In genomic region chr7:132399367-132399766, GRCh38 we compare ENCODE assay signal across 17 cellular contexts.
DNase-seq lines count a peak whose midpoint lies in the region; ATAC-seq and TF ChIP-seq lines count a peak whose summit lies in the region.
"Had no signal": no experiment of that assay in that cellular context is flagged by ENCODE, and none has a peak within 500 bp of the region (broad histone marks: within the 10 kb centered on the region; RNA-seq: fewer than 3 reads in every experiment).

No MANE protein-coding gene starts in this region.

- H3K36me3 ChIP-seq in stomach smooth muscle (ENCODE audit: control insufficient read depth in 2 of 2, insufficient read depth in 2 of 2, low read length in 2 of 2) (no peaks in the 10 kb centered on the region), uterus (no peaks in the 10 kb centered on the region)

- DNase-seq in activated CD4-positive, alpha-beta T cell treated with anti-CD3 and anti-CD28 coated beads, Interleukin-2, amount 10 ng/mL, durations not matched to agents 7 days and 5 days, result no peak
- DNase-seq in activated CD4-positive, alpha-beta T cell treated with anti-CD3 and anti-CD28 coated beads, Interleukin-2, amount 10 ng/mL, durations not matched to agents 24 days and 14 days, result no peak
- no peak for DNase-seq in natural killer cell treated with Interleukin-12 subunit alpha and Interleukin-12 subunit beta and Interleukin-15 and Interleukin-18, amount 100 ng/mL, for 72 hours (ENCODE audit: low spot score)
- DNase-seq in natural killer cell (no peak), mesenteric fat pad (ENCODE audit: low spot score) (peak; percentile 59), uterus (no peak)
- DNase-seq: AML-193; Caco-2; CD4-positive, alpha-beta T cell; HCEC 1CT had no signal

- H3K27me3 Mint-ChIP-seq in activated CD4-positive, alpha-beta T cell treated with anti-CD3 and anti-CD28 coated beads, Interleukin-2, amount 10 ng/mL, durations not matched to agents 7 days and 5 days, result no peaks in the 10 kb centered on the region
- H3K27me3 Mint-ChIP-seq in activated CD4-positive, alpha-beta T cell treated with anti-CD3 and anti-CD28 coated beads, Interleukin-2, amount 10 ng/mL, durations not matched to agents 24 days and 14 days, result no peaks in the 10 kb centered on the region
- H3K27me3 Mint-ChIP-seq in natural killer cell treated with Interleukin-12 subunit alpha and Interleukin-12 subunit beta and Interleukin-15 and Interleukin-18, amount 100 ng/mL, for 72 hours, result no peaks in the 10 kb centered on the region
- H3K27me3 Mint-ChIP-seq in natural killer cell (ENCODE audit: low read depth in 2 of 2), result peaks cover 0 to 8% of the 10 kb centered on the region in 2 donors
- H3K27me3 Mint-ChIP-seq: CD4-positive, alpha-beta T cell had no signal

- TF ChIP-seq POLR2A in uterus (IDR thresholded peaks at IDR 0.05), result no peak

- H3K4me1 ChIP-seq in stomach smooth muscle (ENCODE audit: control insufficient read depth, insufficient read depth, low read length) (peaks cover 50% of the 10 kb centered on the region), uterus (no peaks in the 10 kb centered on the region)
- H3K4me1 ChIP-seq: A549, Caco-2 had no signal

- no peak for ATAC-seq in natural killer cell treated with Interleukin-12 subunit alpha and Interleukin-12 subunit beta and Interleukin-15 and Interleukin-18, amount 100 ng/mL, for 72 hours
- ATAC-seq in natural killer cell, result no peak
- no peak for ATAC-seq in GM18517 (IDR thresholded peaks at IDR 0.05; ENCODE audit: unreplicated experiment)
- ATAC-seq: A549, GM23338, HepG2 had no signal

- H3K27ac Mint-ChIP-seq in activated CD4-positive, alpha-beta T cell treated with anti-CD3 and anti-CD28 coated beads, Interleukin-2, amount 10 ng/mL, durations not matched to agents 7 days and 5 days, result peak overlapping the region; percentile 39
- H3K27ac Mint-ChIP-seq in activated CD4-positive, alpha-beta T cell treated with anti-CD3 and anti-CD28 coated beads, Interleukin-2, amount 10 ng/mL, durations not matched to agents 24 days and 14 days, result no peak overlapping the region
- H3K27ac Mint-ChIP-seq in natural killer cell treated with Interleukin-12 subunit alpha and Interleukin-12 subunit beta and Interleukin-15 and Interleukin-18, amount 100 ng/mL, for 72 hours, result peak overlapping the region; percentile 8 to 15
- H3K27ac Mint-ChIP-seq in natural killer cell, result no peak overlapping the region
- H3K27ac Mint-ChIP-seq: CD4-positive, alpha-beta T cell; GM23338 had no signal

- CTCF ChIA-PET in activated CD4-positive, alpha-beta T cell treated with anti-CD3 and anti-CD28 coated beads, Interleukin-2, amount 10 ng/mL, durations not matched to agents 7 days and 5 days (lab: Charles Lee), result no interaction called here

- H3K9ac ChIP-seq in stomach smooth muscle (ENCODE audit: low read length in 2 of 2), result no peak overlapping the region

- peaks cover 0 to 1% of the 10 kb centered on the region in 2 donors for H3K27me3 ChIP-seq in stomach smooth muscle (ENCODE audit: control insufficient read depth in 1 of 2, insufficient read depth in 2 of 2, low read length in 2 of 2)
- H3K27me3 ChIP-seq in uterus, result no peaks in the 10 kb centered on the region

- POLR2A ChIA-PET in activated CD4-positive, alpha-beta T cell treated with anti-CD3 and anti-CD28 coated beads, Interleukin-2, amount 10 ng/mL, durations not matched to agents 7 days and 5 days (lab: Charles Lee), result no interaction called here

- intact Hi-C loops in activated CD4-positive, alpha-beta T cell treated with anti-CD3 and anti-CD28 coated beads, Interleukin-2, amount 10 ng/mL, durations not matched to agents 24 days and 14 days (cut with micrococcal nuclease), result no loop called here
- intact Hi-C loops in natural killer cell (cut with micrococcal nuclease) (no loop called here), uterus (cut with DNase I; ENCODE audit: low total_unique reads) (no loop called here)

- peaks cover 21% of the 10 kb centered on the region for H3K36me3 Mint-ChIP-seq in activated CD4-positive, alpha-beta T cell treated with anti-CD3 and anti-CD28 coated beads, Interleukin-2, amount 10 ng/mL, durations not matched to agents 7 days and 5 days (ENCODE audit: low read depth)
- H3K36me3 Mint-ChIP-seq in activated CD4-positive, alpha-beta T cell treated with anti-CD3 and anti-CD28 coated beads, Interleukin-2, amount 10 ng/mL, durations not matched to agents 24 days and 14 days (ENCODE audit: low read depth), result no peaks in the 10 kb centered on the region
- peaks cover 4% of the 10 kb centered on the region for H3K36me3 Mint-ChIP-seq in natural killer cell treated with Interleukin-12 subunit alpha and Interleukin-12 subunit beta and Interleukin-15 and Interleukin-18, amount 100 ng/mL, for 72 hours
- H3K36me3 Mint-ChIP-seq in natural killer cell, result no peaks in the 10 kb centered on the region

- H3K9me3 ChIP-seq in stomach smooth muscle (ENCODE audit: control insufficient read depth in 2 of 2, low read length in 2 of 2) (no peaks in the 10 kb centered on the region), uterus (no peaks in the 10 kb centered on the region)

- H3K4me1 Mint-ChIP-seq in activated CD4-positive, alpha-beta T cell treated with anti-CD3 and anti-CD28 coated beads, Interleukin-2, amount 10 ng/mL, durations not matched to agents 7 days and 5 days, result peaks cover 28% of the 10 kb centered on the region
- H3K4me1 Mint-ChIP-seq in activated CD4-positive, alpha-beta T cell treated with anti-CD3 and anti-CD28 coated beads, Interleukin-2, amount 10 ng/mL, durations not matched to agents 24 days and 14 days, result peaks cover 29% of the 10 kb centered on the region
- peaks cover 15 to 40% of the 10 kb centered on the region in 2 donors for H3K4me1 Mint-ChIP-seq in natural killer cell treated with Interleukin-12 subunit alpha and Interleukin-12 subunit beta and Interleukin-15 and Interleukin-18, amount 100 ng/mL, for 72 hours (ENCODE audit: low read depth in 2 of 2)
- H3K4me1 Mint-ChIP-seq in natural killer cell, result peaks cover 38 to 48% of the 10 kb centered on the region in 2 donors

- TF ChIP-seq CTCF in natural killer cell (IDR thresholded peaks at IDR 0.05) (no peak), uterus (IDR thresholded peaks at IDR 0.05) (no peak)

- H3K9me3 Mint-ChIP-seq in activated CD4-positive, alpha-beta T cell treated with anti-CD3 and anti-CD28 coated beads, Interleukin-2, amount 10 ng/mL, durations not matched to agents 7 days and 5 days, result peaks cover 10% of the 10 kb centered on the region
- H3K9me3 Mint-ChIP-seq in activated CD4-positive, alpha-beta T cell treated with anti-CD3 and anti-CD28 coated beads, Interleukin-2, amount 10 ng/mL, durations not matched to agents 24 days and 14 days, result no peaks in the 10 kb centered on the region
- H3K9me3 Mint-ChIP-seq in natural killer cell treated with Interleukin-12 subunit alpha and Interleukin-12 subunit beta and Interleukin-15 and Interleukin-18, amount 100 ng/mL, for 72 hours, result no peaks in the 10 kb centered on the region
- H3K9me3 Mint-ChIP-seq in natural killer cell, result no peaks in the 10 kb centered on the region
- H3K9me3 Mint-ChIP-seq: CD4-positive, alpha-beta T cell; GM23338 had no signal

- H3K4me3 ChIP-seq in stomach smooth muscle (ENCODE audit: low read length in 2 of 2) (no peak overlapping the region), uterus (no peak overlapping the region)
- H3K4me3 ChIP-seq: A549, GM23338 had no signal

- H3K27ac ChIP-seq in stomach smooth muscle (ENCODE audit: low read length) (peak overlapping the region; percentile 71), uterus (no peak overlapping the region)
- H3K27ac ChIP-seq: 22Rv1, A549, C4-2B had no signal

- no peak overlapping the region for H3K4me3 Mint-ChIP-seq in activated CD4-positive, alpha-beta T cell treated with anti-CD3 and anti-CD28 coated beads, Interleukin-2, amount 10 ng/mL, durations not matched to agents 7 days and 5 days
- H3K4me3 Mint-ChIP-seq in activated CD4-positive, alpha-beta T cell treated with anti-CD3 and anti-CD28 coated beads, Interleukin-2, amount 10 ng/mL, durations not matched to agents 24 days and 14 days, result no peak overlapping the region
- no peak overlapping the region for H3K4me3 Mint-ChIP-seq in natural killer cell treated with Interleukin-12 subunit alpha and Interleukin-12 subunit beta and Interleukin-15 and Interleukin-18, amount 100 ng/mL, for 72 hours
- H3K4me3 Mint-ChIP-seq in natural killer cell, result no peak overlapping the region
- H3K4me3 Mint-ChIP-seq: CD4-positive, alpha-beta T cell; GM23338 had no signal

Comparison
In these comparisons a context has a peak if more than half of its experiments do, and no peak if none do; other contexts are left out.
1. H3K27ac Mint-ChIP-seq: peak in activated CD4-positive, alpha-beta T cell treated with anti-CD3 and anti-CD28 coated beads, Interleukin-2, amount 10 ng/mL, durations not matched to agents 7 days and 5 days (single experiment) and natural killer cell treated with Interleukin-12 subunit alpha and Interleukin-12 subunit beta and Interleukin-15 and Interleukin-18, amount 100 ng/mL, for 72 hours (2 of 2); none in activated CD4-positive, alpha-beta T cell treated with anti-CD3 and anti-CD28 coated beads, Interleukin-2, amount 10 ng/mL, durations not matched to agents 24 days and 14 days (single experiment) and natural killer cell (0 of 2).